27 cellular contexts compared by ENCODE assay signal in genomic region chr10:54057357-54057756, GRCh38.
"Had no signal": no experiment of that assay in that cellular context is flagged by ENCODE, and none has a peak within 500 bp of the region (broad histone marks: within the 10 kb centered on the region; RNA-seq: fewer than 3 reads in every experiment).

No MANE protein-coding gene starts in this region.

- H3K27ac ChIP-seq: stomach, suprapubic skin, testis, thoracic aorta, thyroid gland, tibial artery, tibial nerve, transverse colon, upper lobe of left lung, upper lobe of right lung, uterus, vagina had no signal

- H3K4me1 ChIP-seq: stomach, suprapubic skin, testis, thyroid gland, tibial artery, tibial nerve, transverse colon, upper lobe of left lung, upper lobe of right lung, uterus, vagina had no signal

- H3K27me3 ChIP-seq: stomach, suprapubic skin, testis, thyroid gland, tibial artery, tibial nerve, transverse colon, upper lobe of left lung, upper lobe of right lung, uterus, vagina had no signal

- H3K9me3 ChIP-seq: testis, thoracic aorta, thyroid gland, tibial artery, transverse colon, upper lobe of left lung, upper lobe of right lung, uterus, vagina had no signal

- ATAC-seq: stimulated activated effector memory CD8-positive, alpha-beta T cell treated with anti-CD3 and anti-CD28 coated beads, Interleukin-12 subunit alpha, Interleukin-12 subunit beta, amount 100 ng/mL, for 72 hours; stimulated activated memory B cell treated with anti-CD40 and anti-IgM and Interleukin-4, amounts not matched to agents 10 μg/mL and 1 μg/mL and 100 μg/mL, for 72 hours; stimulated activated naive B cell treated with anti-CD40 and anti-IgM and Interleukin-4, amounts not matched to agents 10 μg/mL and 1 μg/mL and 100 μg/mL, for 72 hours; stimulated activated naive CD8-positive, alpha-beta T cell treated with anti-CD3 and anti-CD28 coated beads, Interleukin-15, amount 100 ng/mL, for 72 hours; stimulated activated naive CD8-positive, alpha-beta T cell treated with anti-CD3 and anti-CD28 coated beads, Interleukin-15, Interleukin-2, amounts not matched to agents 100 U/mL and 50 U/mL, for 24 hours; upper lobe of right lung had no signal

- FAIRE-seq: urothelium cell line had no signal

- H3K36me3 ChIP-seq: stomach, suprapubic skin, thoracic aorta, thyroid gland, tibial artery, tibial nerve, transverse colon, upper lobe of left lung, upper lobe of right lung, uterus, vagina had no signal

- DNase-seq: stimulated activated CD4-positive, alpha-beta T cell treated with anti-CD3 and anti-CD28 coated beads, Interleukin-2, amount 100 ng/mL, for 48 hours; stimulated activated CD4-positive, alpha-beta T cell treated with anti-CD3 and anti-CD28 coated beads, Interleukin-4, amount 100 ng/mL, for 1 hour; stimulated activated CD4-positive, alpha-beta T cell treated with anti-CD3 and anti-CD28 coated beads, Interleukin-4, amount 100 ng/mL, for 24 hours; stimulated activated CD4-positive, alpha-beta T cell treated with anti-CD3 and anti-CD28 coated beads, Interleukin-4, amount 100 ng/mL, for 4 hours; stimulated activated CD8-positive, alpha-beta memory T cell treated with anti-CD3 and anti-CD28 coated beads, Interleukin-4, amount 100 ng/mL, for 48 hours; stimulated activated naive B cell treated with anti-CD40 and anti-IgM and Interleukin-4, amounts not matched to agents 10 μg/mL and 1 μg/mL and 100 μg/mL, for 72 hours; stimulated activated naive CD4-positive, alpha-beta T cell; stimulated activated naive CD4-positive, alpha-beta T cell treated with Interleukin-2 at 50 U/mL for 16 hours; stimulated activated naive CD8-positive, alpha-beta T cell treated with anti-CD3 and anti-CD28 coated beads, Interleukin-15, amount 100 ng/mL, for 72 hours; stimulated activated naive CD8-positive, alpha-beta T cell treated with anti-CD3 and anti-CD28 coated beads, Interleukin-15, Interleukin-2, amounts not matched to agents 100 U/mL and 50 U/mL, for 24 hours; stomach; substantia nigra; testis; thyroid gland; tibial artery; transverse colon; trophoblast cell; upper lobe of left lung; upper lobe of right lung; uterus had no signal

- H3K4me3 ChIP-seq: stomach, suprapubic skin, testis, thoracic aorta, thyroid gland, tibial artery, tibial nerve, transverse colon, upper lobe of left lung, upper lobe of right lung, uterus, vagina had no signal
